In the genomic region with DNA sequence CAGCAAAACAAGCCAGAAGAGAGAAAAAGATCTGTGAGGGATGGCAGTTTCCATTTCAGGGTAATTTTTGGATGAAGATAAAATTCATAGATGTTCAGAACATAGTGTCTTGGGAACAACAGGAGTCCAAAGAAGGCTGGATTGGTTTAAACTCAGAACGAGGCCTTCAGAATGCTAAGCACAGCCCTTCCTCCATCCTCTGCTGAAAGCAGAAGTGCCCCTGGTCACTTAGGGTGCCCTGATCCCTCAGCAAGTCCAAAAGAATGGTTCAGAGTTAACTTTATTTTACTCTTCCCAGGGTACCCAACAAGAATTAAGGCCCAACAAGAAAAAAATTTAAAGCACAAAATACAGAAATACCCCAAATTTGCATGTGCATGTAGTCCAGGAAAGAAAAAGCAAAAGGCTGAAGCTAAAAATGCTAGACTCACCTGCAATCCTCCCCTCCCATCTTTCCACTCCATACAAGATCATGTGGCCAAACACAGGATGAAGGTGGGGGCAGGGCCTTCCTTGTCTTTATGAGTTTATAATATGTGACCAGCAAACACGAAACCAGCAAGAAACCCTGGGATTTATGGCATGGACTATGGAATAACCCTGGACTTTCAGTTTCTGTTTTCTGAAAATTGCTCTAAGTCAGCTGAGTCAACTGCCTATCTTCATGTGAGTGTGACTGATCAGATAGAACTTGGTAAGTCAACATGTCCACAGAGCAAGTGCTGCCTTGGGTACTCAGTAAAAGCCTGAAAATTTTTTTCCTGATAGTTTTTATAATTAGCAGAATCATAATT, we compare ENCODE assay signal across 9 cellular contexts. TPM values are rescaled to one million over a fixed set of nuclear protein-coding genes. Genes with fewer than 3 reads are reported as not detected.
DNase-seq lines count a peak whose midpoint lies in the region; TF ChIP-seq lines count a peak whose summit lies in the region.
"Had no signal": no experiment of that assay in that cellular context is flagged by ENCODE, and none has a peak within 500 bp of the region (broad histone marks: within the 10 kb centered on the region; RNA-seq: fewer than 3 reads in every experiment).

No MANE protein-coding gene starts in this region.

- H3K4me1 Mint-ChIP-seq in CD14-positive monocyte (peaks cover 69% of the 10 kb centered on the region), nephron (peaks cover 19% of the 10 kb centered on the region)

- H3K9me3 ChIP-seq in Peyer's patch (no peaks in the 10 kb centered on the region), SJCRH30 (replicated peaks) (no peaks in the 10 kb centered on the region)

- H3K27me3 ChIP-seq in Peyer's patch: no peaks in the 10 kb centered on the region
- no peaks in the 10 kb centered on the region for H3K27me3 ChIP-seq in SJCRH30

- no peak for DNase-seq in CD14-positive monocyte (ENCODE audit: low spot score)
- DNase-seq in Peyer's patch: peak in 2 of 3 donors; percentile 78 to 89
- peak; percentile 24 for DNase-seq in fibroblast of mammary gland (ENCODE audit: low read depth)
- DNase-seq in SJCRH30: no peak
- no peak for DNase-seq in NCI-H526 (lab: John Stamatoyannopoulos, UW)
- no peak for DNase-seq in stimulated activated CD4-positive, alpha-beta T cell treated with anti-CD3 and anti-CD28 coated beads, Interleukin-4, amount 100 ng/mL, for 4 hours
- no peak for DNase-seq in activated CD8-positive, alpha-beta memory T cell treated with anti-CD3 and anti-CD28 coated beads, Interleukin-2, amount 50 U/mL, for 48 hours
- DNase-seq: C1 segment of cervical spinal cord had no signal

- peaks cover 0 to 39% (median 5%) of the 10 kb centered on the region in 4 donors for H3K4me1 ChIP-seq in Peyer's patch
- H3K4me1 ChIP-seq in SJCRH30: no peaks in the 10 kb centered on the region

- H3K27ac Mint-ChIP-seq in CD14-positive monocyte: peak overlapping the region; percentile 43 to 93 (median 85)
- H3K27ac Mint-ChIP-seq in nephron: peak overlapping the region in 2 of 3 experiments; percentile 38 to 39

- no peak for TF ChIP-seq POLR2A in Peyer's patch (IDR thresholded peaks at IDR 0.05)

- peak overlapping the region; percentile 8 to 93 (median 50) for H3K27ac ChIP-seq in Peyer's patch
- no peak overlapping the region for H3K27ac ChIP-seq in SJCRH30

- peaks cover 71 to 73% of the 10 kb centered on the region in 2 donors for H3K36me3 Mint-ChIP-seq in CD14-positive monocyte
- peaks cover 84% of the 10 kb centered on the region for H3K36me3 Mint-ChIP-seq in nephron (ENCODE audit: low read depth)

- intact Hi-C loops in CD14-positive monocyte (cut with micrococcal nuclease): no loop called here

- peaks cover 0 to 3% (median under 1%) of the 10 kb centered on the region in 7 donors for H3K9me3 Mint-ChIP-seq in CD14-positive monocyte
- peaks cover 10% of the 10 kb centered on the region for H3K9me3 Mint-ChIP-seq in nephron

- H3K36me3 ChIP-seq in Peyer's patch (peaks cover 0 to 64% (median 0%) of the 10 kb centered on the region in 3 donors), SJCRH30 (peaks cover 28% of the 10 kb centered on the region)

- no peaks in the 10 kb centered on the region for H3K27me3 Mint-ChIP-seq in CD14-positive monocyte (ENCODE audit: low read depth in 3 of 3)
- peaks cover 5% of the 10 kb centered on the region for H3K27me3 Mint-ChIP-seq in nephron (ENCODE audit: low read depth)

- H3K4me3 ChIP-seq in Peyer's patch (no peak overlapping the region), fibroblast of mammary gland (ENCODE audit: control insufficient read depth, low read depth, low read length) (no peak overlapping the region), SJCRH30 (no peak overlapping the region)

- TF ChIP-seq CTCF in CD14-positive monocyte (IDR thresholded peaks at IDR 0.05): no peak
- no peak for TF ChIP-seq CTCF in Peyer's patch (IDR thresholded peaks at IDR 0.05)
- TF ChIP-seq CTCF in fibroblast of mammary gland (conservative IDR thresholded peaks at IDR 0.05; ENCODE audit: control insufficient read depth, insufficient read depth, low read depth, low read length): no peak
- no peak for TF ChIP-seq CTCF in nephron (IDR thresholded peaks at IDR 0.05; ENCODE audit: unreplicated experiment in 3 of 3)

- peak overlapping the region; percentile 9 to 68 for H3K4me3 Mint-ChIP-seq in CD14-positive monocyte
- no peak overlapping the region for H3K4me3 Mint-ChIP-seq in nephron

RNA-seq across cellular contexts. Expression of a gene that starts 21.2 kb away (rescaled TPM):
- polyA plus RNA-seq in CD14-positive monocyte: 10 to 100 TPM; 78.2 to 87.0 TPM
- 10 to 100 TPM; 52.8 to 86.8 (median 74.2) TPM for total RNA-seq in Peyer's patch
- 37.4 and 41.8 TPM in 2 replicates for total RNA-seq in SJCRH30 (2014; rRNA removed; shearing (Covaris generic))

Comparison
In these comparisons a context has a peak if more than half of its experiments do, and no peak if none do; other contexts are left out.
1. DNase-seq: peak in Peyer's patch (2 of 3) and fibroblast of mammary gland (single experiment); none in CD14-positive monocyte (single experiment), SJCRH30 (0 of 2), NCI-H526 (0 of 2), stimulated activated CD4-positive, alpha-beta T cell treated with anti-CD3 and anti-CD28 coated beads, Interleukin-4, amount 100 ng/mL, for 4 hours (0 of 2) and activated CD8-positive, alpha-beta memory T cell treated with anti-CD3 and anti-CD28 coated beads, Interleukin-2, amount 50 U/mL, for 48 hours (single experiment).
2. H3K4me3 Mint-ChIP-seq: peak in CD14-positive monocyte (2 of 2); none in nephron (0 of 3).